In genomic region chr13:99829593-99830239, GRCh38 we compare ENCODE assay signal across 21 cellular contexts.
"Had no signal": no experiment of that assay in that cellular context is flagged by ENCODE, and none has a peak within 500 bp of the region (broad histone marks: within the 10 kb centered on the region; RNA-seq: fewer than 3 reads in every experiment).

No MANE protein-coding gene starts in this region.

- DNase-seq: cortex of kidney; dorsolateral prefrontal cortex; effector memory CD4-positive, alpha-beta T cell; gastrocnemius medialis; heart right ventricle; islet precursor cell; left ventricle myocardium inferior; mesenchymal stem cell; midbrain; naive B cell; psoas muscle; stimulated activated CD4-positive, alpha-beta T cell treated with anti-CD3 and anti-CD28 coated beads, Interleukin-2, amount 100 ng/mL, for 24 hours; stimulated activated naive CD4-positive, alpha-beta T cell; stomach; transverse colon had no signal

- ATAC-seq: gastrocnemius medialis, heart right ventricle, psoas muscle, sciatic nerve had no signal

- H3K4me1 ChIP-seq: esophagus muscularis mucosa, gastrocnemius medialis, heart right ventricle, left ventricle myocardium inferior, psoas muscle, stomach, transverse colon had no signal

- H3K4me3 Mint-ChIP-seq: naive B cell, nephron had no signal

- H3K27me3 Mint-ChIP-seq: naive B cell had no signal

- H3K9me3 Mint-ChIP-seq: naive B cell, nephron had no signal

- H3K27me3 ChIP-seq: esophagus muscularis mucosa, gastrocnemius medialis, heart right ventricle, stomach, transverse colon had no signal

- H3K4me3 ChIP-seq: dorsolateral prefrontal cortex, esophagus muscularis mucosa, gastrocnemius medialis, heart right ventricle, left ventricle myocardium inferior, lung, psoas muscle, stomach, thoracic aorta, transverse colon had no signal

- H3K4me1 Mint-ChIP-seq: naive B cell, nephron had no signal

- H3K27ac Mint-ChIP-seq: naive B cell, nephron had no signal

- H3K27ac ChIP-seq: epithelial cell of prostate, esophagus muscularis mucosa, gastrocnemius medialis, heart right ventricle, left ventricle myocardium inferior, psoas muscle, stomach, thoracic aorta, transverse colon had no signal

- H3K36me3 ChIP-seq: esophagus muscularis mucosa, gastrocnemius medialis, heart right ventricle, left ventricle myocardium inferior, stomach, thoracic aorta, transverse colon had no signal
